ENCODE assay signal across 10 cellular contexts in the genomic region with DNA sequence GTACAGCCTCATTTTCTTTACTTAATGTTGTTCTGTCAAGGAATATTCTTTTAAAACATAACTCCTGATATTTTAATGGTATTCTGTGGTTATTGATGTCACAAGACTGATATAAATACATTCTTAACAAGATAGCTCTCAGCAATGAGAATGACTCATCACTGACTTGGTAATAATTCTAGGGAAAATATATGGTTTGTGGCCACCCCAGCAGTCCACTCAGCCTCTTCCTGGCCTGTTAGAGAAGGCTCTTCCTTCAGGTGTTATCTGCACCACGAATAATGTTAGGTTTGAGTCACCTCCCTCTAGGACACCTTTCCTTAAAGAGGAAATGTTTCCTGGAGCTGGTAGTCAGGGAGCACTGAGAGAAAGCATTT.
DNase-seq lines count a peak whose midpoint lies in the region; ATAC-seq and TF ChIP-seq lines count a peak whose summit lies in the region.
"Had no signal": no experiment of that assay in that cellular context is flagged by ENCODE, and none has a peak within 500 bp of the region (broad histone marks: within the 10 kb centered on the region; RNA-seq: fewer than 3 reads in every experiment).

No MANE protein-coding gene starts in this region.

- H3K36me3 ChIP-seq in GM23248 (ENCODE audit: low read depth), result 0 out of 2 replicates have a peak, but pooled peaks cover 5% of the 10 kb centered on the region
- peaks cover 38% of the 10 kb centered on the region for H3K36me3 ChIP-seq in skeletal muscle satellite cell (ENCODE audit: insufficient read depth, low read length)
- peaks cover 2% of the 10 kb centered on the region for H3K36me3 ChIP-seq in neural progenitor cell

- H3K27ac Mint-ChIP-seq in neural progenitor cell, result no peak overlapping the region
- H3K27ac Mint-ChIP-seq: T-helper 17 cell had no signal

- peaks cover 16% of the 10 kb centered on the region for H3K4me1 ChIP-seq in GM23248 (ENCODE audit: insufficient read depth)
- H3K4me1 ChIP-seq in skeletal muscle satellite cell (ENCODE audit: control insufficient read depth, insufficient read depth, low read length), result peaks cover 17% of the 10 kb centered on the region
- H3K4me1 ChIP-seq in neural progenitor cell, result peaks cover 4% of the 10 kb centered on the region

- intact Hi-C loops in Right ventricle myocardium inferior (cut with DNase I), result no loop called here

- H2AFZ ChIP-seq in GM23248, result no peak overlapping the region
- H2AFZ ChIP-seq in neural progenitor cell (replicated peaks), result no peak overlapping the region

- H3K4me3 ChIP-seq in GM23248 (no peak overlapping the region), skeletal muscle satellite cell (ENCODE audit: low read length) (no peak overlapping the region), neural progenitor cell (no peak overlapping the region)

- peaks cover 6% of the 10 kb centered on the region for H3K36me3 Mint-ChIP-seq in neural progenitor cell

- WGBS in GM23248 (ENCODE audit: low coverage in 1 of 2, low lambda C conversion rate in 2 of 2, missing lambda C conversion rate in 2 of 2), 2 experiments, result 0% methylated on average over 1 of the region's 1 CpG

- H3K27me3 Mint-ChIP-seq in neural progenitor cell (ENCODE audit: insufficient read depth, low read depth), result peaks cover 4% of the 10 kb centered on the region
- H3K27me3 Mint-ChIP-seq: T-helper 17 cell had no signal

- H3K4me2 ChIP-seq in GM23248 (ENCODE audit: unreplicated experiment) (peak overlapping the region; percentile 15), skeletal muscle satellite cell (ENCODE audit: low read length) (peak overlapping the region; percentile 50), neural progenitor cell (no peak overlapping the region)

- no peak overlapping the region for H3K4me3 Mint-ChIP-seq in neural progenitor cell
- H3K4me3 Mint-ChIP-seq: T-helper 17 cell had no signal

- H3F3A ChIP-seq in GM23248 (ENCODE audit: insufficient read depth) (peaks cover 21% of the 10 kb centered on the region), neural progenitor cell (ENCODE audit: low read depth) (no peaks in the 10 kb centered on the region)

- no peaks in the 10 kb centered on the region; the same call in 1 of the 2 replicates for H4K20me1 ChIP-seq in GM23248 (ENCODE audit: insufficient read depth)
- no peaks in the 10 kb centered on the region for H4K20me1 ChIP-seq in neural progenitor cell (ENCODE audit: low read depth)

- H3K79me2 ChIP-seq in GM23248 (ENCODE audit: insufficient read depth) (no peaks in the 10 kb centered on the region), neural progenitor cell (ENCODE audit: low read depth) (no peaks in the 10 kb centered on the region)

- ATAC-seq in GM18868 (IDR thresholded peaks at IDR 0.05; ENCODE audit: unreplicated experiment), result no peak
- ATAC-seq in Right ventricle myocardium inferior, result no peak
- ATAC-seq: T-helper 17 cell had no signal

- peaks cover 19% of the 10 kb centered on the region for H3K4me1 Mint-ChIP-seq in neural progenitor cell

- peak overlapping the region; percentile 18; the same call in 1 of the 2 replicates for H3K27ac ChIP-seq in GM23248
- no peak overlapping the region for H3K27ac ChIP-seq in neural progenitor cell

- in situ Hi-C loops in GM23248 (cut with MboI), result no loop called here

- H3K9ac ChIP-seq in GM23248 (no peak overlapping the region), skeletal muscle satellite cell (ENCODE audit: low read depth, low read length) (no peak overlapping the region), neural progenitor cell (no peak overlapping the region)

- no peaks in the 10 kb centered on the region for H3K9me3 Mint-ChIP-seq in neural progenitor cell

- TF ChIP-seq CTCF in neural progenitor cell (IDR thresholded peaks at IDR 0.05), result no peak

- H3K9me3 ChIP-seq in GM23248 (ENCODE audit: low read depth) (no peaks in the 10 kb centered on the region), skeletal muscle satellite cell (replicated peaks; ENCODE audit: low read length) (no peaks in the 10 kb centered on the region), neural progenitor cell (ENCODE audit: low read depth) (no peaks in the 10 kb centered on the region)

- H3K9me2 ChIP-seq in GM23248 (ENCODE audit: insufficient read depth), result no peaks in the 10 kb centered on the region

- H3K27me3 ChIP-seq in GM23248 (replicated peaks; ENCODE audit: insufficient read depth) (no peaks in the 10 kb centered on the region), skeletal muscle satellite cell (ENCODE audit: control insufficient read depth, insufficient read depth, low read length) (no peaks in the 10 kb centered on the region), neural progenitor cell (no peaks in the 10 kb centered on the region)

- DNase-seq in GM23248, result peak; percentile 90
- peak; percentile 67 for DNase-seq in OCI-M1 (lab: John Stamatoyannopoulos, UW)
- peak; percentile 50 for DNase-seq in epidermal melanocyte (ENCODE audit: insufficient read length, low spot score)
- no peak for DNase-seq in HUDEP-2 (lab: John Stamatoyannopoulos, UW; ENCODE audit: unreplicated experiment in 76 of 76)
- no peak for DNase-seq in neural progenitor cell (ENCODE audit: low spot score)
- DNase-seq in Right ventricle myocardium inferior (ENCODE audit: missing footprints), result no peak
- DNase-seq: NCI-H1417 treated with DMSO at 0.1 percent for 48 hours, T-helper 17 cell had no signal

Comparison
In these comparisons a context has a peak if more than half of its experiments do, and no peak if none do; other contexts are left out.
1. DNase-seq: peak in GM23248 (single experiment), OCI-M1 (single experiment) and epidermal melanocyte (single experiment); none in HUDEP-2 (0 of 76), neural progenitor cell (single experiment) and Right ventricle myocardium inferior (single experiment).